12 cellular contexts compared by ENCODE assay signal in genomic region chr2:127078691-127079270, GRCh38. TPM values are rescaled to one million over a fixed set of nuclear protein-coding genes. Genes with fewer than 3 reads are reported as not detected.
A peak's percentile ranks its signal among the peaks of the same experiment; 100 is the strongest.
DNase-seq lines count a peak whose midpoint lies in the region; ATAC-seq, FAIRE-seq and TF ChIP-seq lines count a peak whose summit lies in the region.
"Had no signal": no experiment of that assay in that cellular context is flagged by ENCODE, and none has a peak within 500 bp of the region (broad histone marks: within the 10 kb centered on the region; RNA-seq: fewer than 3 reads in every experiment).

No MANE protein-coding gene starts in this region.

- peak overlapping the region; percentile 0 for H2AK5ac ChIP-seq in mesenchymal stem cell (ENCODE audit: low read length, severe bottlenecking)

- H3K27ac ChIP-seq in mammary epithelial cell (ENCODE audit: insufficient read depth, low read depth, low read length) (no peak overlapping the region), mesenchymal stem cell (ENCODE audit: low read length, poor library complexity, severe bottlenecking) (no peak overlapping the region), vagina (peak overlapping the region; percentile 95), kidney (ENCODE audit: low read depth in 2 of 2, low read length in 2 of 2) (no peak overlapping the region)

- H3K79me1 ChIP-seq in mesenchymal stem cell (replicated peaks; ENCODE audit: low read length, poor library complexity, severe bottlenecking), result peaks cover 35% of the 10 kb centered on the region

- peaks cover 6% of the 10 kb centered on the region for H3K36me3 Mint-ChIP-seq in MCF 10A (ENCODE audit: insufficient read depth, unreplicated experiment)
- no peaks in the 10 kb centered on the region for H3K36me3 Mint-ChIP-seq in activated naive CD4-positive, alpha-beta T cell treated with anti-CD3 and anti-CD28 coated beads, Interleukin-2, amount 50 U/mL, for 24 hours

- no peak overlapping the region for H3K4ac ChIP-seq in mesenchymal stem cell (ENCODE audit: low read depth in 1 of 2, low read length in 2 of 2)

- CTCF ChIA-PET in MCF 10A (lab: Yijun Ruan, JAX), result interaction anchor here (1.1 kb wide), 1 partner anchor 10 kb away, joined by 3 read pairs; no protein-coding TSS in a partner anchor
- CTCF ChIA-PET in mammary epithelial cell (lab: Charles Lee; ENCODE audit: low non-redundant PET), result no interaction called here

- in situ Hi-C loops in mammary epithelial cell (cut with MboI; ENCODE audit: low sequenced_read_pairs in 2 of 2), result no loop called here

- BruUV-seq in MCF 10A (replicated peaks; lab: Mats Ljungman, UMichigan), result no TSS peak
- no TSS peak for BruUV-seq in mammary epithelial cell (replicated peaks; lab: Mats Ljungman, UMichigan)

- no peak for FAIRE-seq in kidney (lab: Jason Lieb, UNC)

- no peaks in the 10 kb centered on the region for H3K9me3 Mint-ChIP-seq in MCF 10A (ENCODE audit: unreplicated experiment)
- H3K9me3 Mint-ChIP-seq in activated naive CD4-positive, alpha-beta T cell treated with anti-CD3 and anti-CD28 coated beads, Interleukin-2, amount 50 U/mL, for 24 hours, result no peaks in the 10 kb centered on the region

- dilution Hi-C loops in mammary epithelial cell (cut with HindIII; ENCODE audit: low sequenced_read_pairs), result loop anchor here (5.0 kb wide), 1 partner anchor 99 kb away; no protein-coding TSS in a partner anchor

- intact Hi-C loops in MCF 10A (cut with micrococcal nuclease), result no loop called here
- intact Hi-C loops in mammary epithelial cell (cut with micrococcal nuclease), result no loop called here
- intact Hi-C loops in vagina (cut with DNase I), result no loop called here
- intact Hi-C loops in kidney (cut with DNase I), result no loop called here
- intact Hi-C loops in left colon (cut with DNase I, micrococcal nuclease), result loop anchor here in 1 of 2 donors (10.0 kb wide), 1 partner anchor 96 kb away; no protein-coding TSS in a partner anchor

- POLR2A ChIA-PET in MCF 10A (lab: Yijun Ruan, JAX), result no interaction called here

- H3K4me2 ChIP-seq in mammary epithelial cell (ENCODE audit: insufficient read depth, low read depth, low read length) (no peak overlapping the region), mesenchymal stem cell (ENCODE audit: low read length, poor library complexity, severe bottlenecking) (no peak overlapping the region)

- no peak overlapping the region for H3K23ac ChIP-seq in mesenchymal stem cell (ENCODE audit: low read length in 2 of 2)

- no peaks in the 10 kb centered on the region for H3K27me3 ChIP-seq in mammary epithelial cell (ENCODE audit: insufficient read depth, low read length)
- no peaks in the 10 kb centered on the region for H3K27me3 ChIP-seq in mesenchymal stem cell (ENCODE audit: control insufficient read depth in 1 of 2, insufficient read depth in 1 of 2, low read length in 2 of 2)
- H3K27me3 ChIP-seq in vagina, result no peaks in the 10 kb centered on the region
- H3K27me3 ChIP-seq: breast epithelium had no signal

- H2AFZ ChIP-seq in mammary epithelial cell (ENCODE audit: low read depth, low read length), result no peak overlapping the region
- H2AFZ ChIP-seq in mesenchymal stem cell (ENCODE audit: low read depth, low read length), result no peak overlapping the region

- TF ChIP-seq POLR2A in vagina (IDR thresholded peaks at IDR 0.05), result no peak

- no peak overlapping the region for H2BK5ac ChIP-seq in mesenchymal stem cell (ENCODE audit: low read depth, low read length, poor library complexity, severe bottlenecking)

- H3K36me3 ChIP-seq in mammary epithelial cell (ENCODE audit: insufficient read depth, low read length) (no peaks in the 10 kb centered on the region), mesenchymal stem cell (ENCODE audit: control insufficient read depth in 1 of 2, insufficient read depth in 2 of 2, low read depth in 1 of 2, low read length in 2 of 2) (peaks cover 0 to 30% of the 10 kb centered on the region in 2 experiments), vagina (no peaks in the 10 kb centered on the region), kidney (ENCODE audit: control insufficient read depth in 1 of 2, insufficient read depth in 2 of 2, low read length in 2 of 2) (no peaks in the 10 kb centered on the region)
- H3K36me3 ChIP-seq: breast epithelium had no signal

- no peak overlapping the region for H3K4me3 ChIP-seq in mammary epithelial cell (replicated peaks in 1 of 3; ENCODE audit: insufficient read depth in 1 of 3, low read depth in 2 of 3, low read length in 3 of 3)
- H3K4me3 ChIP-seq in mesenchymal stem cell (ENCODE audit: insufficient read depth in 1 of 2, low read depth in 1 of 2, low read length in 2 of 2), result no peak overlapping the region
- no peak overlapping the region for H3K4me3 ChIP-seq in vagina
- no peak overlapping the region for H3K4me3 ChIP-seq in kidney (ENCODE audit: low read length in 2 of 2)
- H3K4me3 ChIP-seq: breast epithelium, mucosa of descending colon had no signal

- H4K91ac ChIP-seq in mesenchymal stem cell (ENCODE audit: low read length), result peak overlapping the region; percentile 56

- H2BK120ac ChIP-seq in mesenchymal stem cell (ENCODE audit: low read depth, low read length), result no peak overlapping the region

- no peak overlapping the region for H3K9ac ChIP-seq in mammary epithelial cell (ENCODE audit: insufficient read depth, low read length)
- H3K9ac ChIP-seq in mesenchymal stem cell (ENCODE audit: low read length), result peak overlapping the region; percentile 22
- no peak overlapping the region for H3K9ac ChIP-seq in kidney (ENCODE audit: low read length in 2 of 2)

- H2BK15ac ChIP-seq in mesenchymal stem cell (ENCODE audit: low read depth, poor library complexity, severe bottlenecking), result no peak overlapping the region

- H4K8ac ChIP-seq in mesenchymal stem cell (ENCODE audit: low read length), result no peak overlapping the region

- no peak overlapping the region for H2BK12ac ChIP-seq in mesenchymal stem cell (ENCODE audit: low read length in 2 of 2)

- whole genome bisulfite sequencing in mammary epithelial cell (ENCODE audit: low coverage, missing lambda C conversion rate), result 75% methylated on average over 3 of the region's 5 CpGs
- WGBS in mesenchymal stem cell, result 67% methylated on average over 5 of the region's 5 CpGs

- H3K9me3 ChIP-seq in mammary epithelial cell (replicated peaks; ENCODE audit: insufficient read depth, low read length), result no peaks in the 10 kb centered on the region
- no peaks in the 10 kb centered on the region for H3K9me3 ChIP-seq in mesenchymal stem cell (ENCODE audit: control insufficient read depth, low read length)
- no peaks in the 10 kb centered on the region for H3K9me3 ChIP-seq in vagina
- no peaks in the 10 kb centered on the region for H3K9me3 ChIP-seq in kidney (ENCODE audit: control insufficient read depth in 1 of 2, low read length in 2 of 2)
- H3K9me3 ChIP-seq: breast epithelium, mucosa of descending colon had no signal

- no peaks in the 10 kb centered on the region for H3K79me2 ChIP-seq in mammary epithelial cell (ENCODE audit: insufficient read depth, low read length)

- H3K4me1 ChIP-seq in mammary epithelial cell (ENCODE audit: insufficient read depth, low read length) (peaks cover 2% of the 10 kb centered on the region), mesenchymal stem cell (ENCODE audit: control insufficient read depth, insufficient read depth, low read depth, low read length) (peaks cover 70% of the 10 kb centered on the region), vagina (peaks cover 97% of the 10 kb centered on the region), kidney (ENCODE audit: control insufficient read depth in 1 of 2, insufficient read depth in 1 of 2, low read depth in 1 of 2, low read length in 2 of 2) (peaks cover 11 to 19% of the 10 kb centered on the region in 2 donors)

- peak overlapping the region in 1 of 2 experiments; percentile 1 for H3K14ac ChIP-seq in mesenchymal stem cell (ENCODE audit: low read length in 2 of 2)

- no peak for TF ChIP-seq CTCF in MCF 10A (IDR thresholded peaks at IDR 0.05; ENCODE audit: unreplicated experiment)
- no peak for TF ChIP-seq CTCF in mammary epithelial cell (conservative IDR thresholded peaks at IDR 0.05 in 1 of 2, IDR thresholded peaks at IDR 0.05 in 1 of 2; ENCODE audit: extremely low read depth in 1 of 2, insufficient read depth in 1 of 2, low read depth in 1 of 2, low read length in 2 of 2)
- TF ChIP-seq CTCF in vagina (IDR thresholded peaks at IDR 0.05), result no peak
- TF ChIP-seq CTCF in kidney (IDR thresholded peaks at IDR 0.05; ENCODE audit: borderline replicate concordance, extremely low read depth, insufficient read depth), result no peak

- H4K20me1 ChIP-seq in mammary epithelial cell (ENCODE audit: insufficient read depth, low read length), result no peaks in the 10 kb centered on the region

- no peak overlapping the region for H3K4me3 Mint-ChIP-seq in MCF 10A (ENCODE audit: unreplicated experiment)
- H3K4me3 Mint-ChIP-seq in activated naive CD4-positive, alpha-beta T cell treated with anti-CD3 and anti-CD28 coated beads, Interleukin-2, amount 50 U/mL, for 24 hours, result peak overlapping the region; percentile 86

- peak overlapping the region in 1 of 2 experiments; percentile 54 for H3K18ac ChIP-seq in mesenchymal stem cell (ENCODE audit: low read depth in 1 of 2, low read length in 2 of 2)

- H3K27me3 Mint-ChIP-seq in MCF 10A (ENCODE audit: insufficient read depth, unreplicated experiment), result no peaks in the 10 kb centered on the region
- no peaks in the 10 kb centered on the region for H3K27me3 Mint-ChIP-seq in activated naive CD4-positive, alpha-beta T cell treated with anti-CD3 and anti-CD28 coated beads, Interleukin-2, amount 50 U/mL, for 24 hours

- no peak for ATAC-seq in HG02938 (IDR thresholded peaks at IDR 0.05; ENCODE audit: unreplicated experiment)
- ATAC-seq in left colon, result no peak
- ATAC-seq: esophagus mucosa, mucosa of descending colon had no signal

- peak overlapping the region; percentile 63 for H3K27ac Mint-ChIP-seq in MCF 10A (ENCODE audit: low read depth, unreplicated experiment)
- peak overlapping the region; percentile 94 for H3K27ac Mint-ChIP-seq in activated naive CD4-positive, alpha-beta T cell treated with anti-CD3 and anti-CD28 coated beads, Interleukin-2, amount 50 U/mL, for 24 hours

- H3K4me1 Mint-ChIP-seq in MCF 10A (ENCODE audit: insufficient read depth, unreplicated experiment), result peaks cover 42% of the 10 kb centered on the region
- peaks cover 75% of the 10 kb centered on the region for H3K4me1 Mint-ChIP-seq in activated naive CD4-positive, alpha-beta T cell treated with anti-CD3 and anti-CD28 coated beads, Interleukin-2, amount 50 U/mL, for 24 hours

- DNase-seq in MCF 10A (ENCODE audit: unreplicated experiment) (no peak), mammary epithelial cell (no peak), mesenchymal stem cell (no peak), vagina (ENCODE audit: extremely low spot score in 2 of 2) (no peak), kidney (no peak), left colon (no peak)
- DNase-seq: mucosa of descending colon, NCI-H2171 had no signal

RNA-seq across cellular contexts. Expression of gene BIN1, which starts 28.2 kb away (rescaled TPM):
- total RNA-seq in MCF 10A (2022), result 22.4 and 29.6 TPM in 2 replicates
- total RNA-seq in mammary epithelial cell, result 1 to 10 TPM; 5.1 to 7.3 TPM
- polyA plus RNA-seq in mammary epithelial cell, result 0.88 TPM
- polyA minus RNA-seq in mammary epithelial cell, result not detected
- polyA plus RNA-seq in mesenchymal stem cell (2013, experiment 1 of 2), result 61.3 TPM
- 58.6 TPM for polyA plus RNA-seq in mesenchymal stem cell (2013, experiment 2 of 2)
- 60.9 TPM for total RNA-seq in vagina
- total RNA-seq in kidney, result 121 TPM
- 167 TPM for polyA plus RNA-seq in kidney (ENCODE audit: insufficient read depth, low read depth, low replicate concordance)
- total RNA-seq in left colon, result 10 to 100 TPM; 34.3 to 37.2 TPM
